Comparison of ENCODE assay signal across 8 cellular contexts in the genomic region with DNA sequence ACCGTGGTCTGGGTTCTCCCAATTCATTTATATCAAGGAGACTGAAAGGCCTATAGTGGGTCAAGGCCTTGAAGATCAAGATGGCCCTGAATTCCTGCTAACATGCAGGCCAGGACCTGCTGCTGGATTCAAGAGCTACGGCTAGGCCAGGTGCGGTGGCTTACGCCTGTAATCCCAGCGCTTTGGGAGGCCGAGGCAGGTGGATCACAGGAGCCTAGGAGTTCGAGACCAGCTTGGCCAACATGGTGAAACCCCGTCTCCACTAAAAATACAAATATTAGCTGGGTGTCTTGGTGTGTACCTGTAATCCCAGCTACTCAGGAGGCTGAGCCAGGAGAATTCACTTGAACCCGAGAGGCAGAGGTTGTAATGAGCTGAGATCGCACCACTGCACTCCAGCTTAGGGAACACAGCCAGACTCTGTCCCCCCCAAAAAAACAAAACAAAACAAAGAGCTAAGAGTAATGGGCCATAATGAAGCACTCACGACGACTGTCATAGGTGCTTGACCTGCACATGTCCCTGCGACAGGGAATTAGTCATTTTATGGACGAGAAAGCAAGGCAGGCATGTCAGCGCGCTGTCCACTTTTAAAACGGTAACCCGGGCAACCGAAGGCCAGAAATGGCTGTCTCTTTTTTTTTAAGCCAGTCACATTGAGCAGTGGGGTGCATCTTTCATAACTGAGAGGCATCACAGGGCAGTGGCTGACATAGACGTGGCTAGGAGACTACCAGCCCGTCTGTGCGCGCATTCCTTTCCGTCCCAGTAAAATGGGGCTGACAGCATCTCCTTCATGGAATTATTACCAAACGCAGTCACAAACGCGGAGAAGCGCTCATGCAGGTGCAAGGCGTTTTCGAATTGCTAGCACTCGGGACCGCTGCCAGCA.
DNase-seq lines count a peak whose midpoint lies in the region; ATAC-seq and TF ChIP-seq lines count a peak whose summit lies in the region.

No MANE protein-coding gene starts in this region.

- H2AFZ ChIP-seq in OCI-LY1 (ENCODE audit: low read length): 0 out of 2 replicates have a peak overlapping the region, but pooled peaks have one; percentile 21

- H3K27ac ChIP-seq in OCI-LY1 (ENCODE audit: low read depth, low read length, poor library complexity, severe bottlenecking) (peak overlapping the region; percentile 89), neutrophil (peak overlapping the region; percentile 97)

- no peaks in the 10 kb centered on the region for H3F3A ChIP-seq in OCI-LY1 (ENCODE audit: insufficient read depth, low read length)

- 0 out of 2 replicates have a peak, but pooled peaks cover 3% of the 10 kb centered on the region for H3K79me2 ChIP-seq in OCI-LY1 (ENCODE audit: insufficient read depth, low read length)

- no peaks in the 10 kb centered on the region for H3K9me2 ChIP-seq in OCI-LY1 (ENCODE audit: low read depth, low read length)

- H3K27me3 ChIP-seq in OCI-LY1 (ENCODE audit: insufficient read depth, low read length) (no peaks in the 10 kb centered on the region), endocrine pancreas (ENCODE audit: control insufficient read depth, insufficient read depth, low read length) (no peaks in the 10 kb centered on the region), neutrophil (no peaks in the 10 kb centered on the region)

- peaks cover 60% of the 10 kb centered on the region for H3K36me3 ChIP-seq in OCI-LY1 (ENCODE audit: insufficient read depth, low read length)
- H3K36me3 ChIP-seq in endocrine pancreas (ENCODE audit: control insufficient read depth, insufficient read depth, low read length): no peaks in the 10 kb centered on the region
- H3K36me3 ChIP-seq in neutrophil: peaks cover 73% of the 10 kb centered on the region

- DNase-seq in NCI-H510A (lab: John Stamatoyannopoulos, UW): peak; percentile 62
- DNase-seq in NCI-H510A treated with DMSO at 0.1 percent for 48 hours (lab: John Stamatoyannopoulos, UW): no peak

- TF ChIP-seq CTCF in OCI-LY1 (IDR thresholded peaks at IDR 0.05; ENCODE audit: low read length): no peak
- TF ChIP-seq CTCF in neutrophil (IDR thresholded peaks at IDR 0.05): no peak

- H3K4me1 ChIP-seq in OCI-LY1 (ENCODE audit: insufficient read depth, low read length, severe bottlenecking) (peaks cover 33% of the 10 kb centered on the region), endocrine pancreas (ENCODE audit: control insufficient read depth, insufficient read depth, low read length) (no peaks in the 10 kb centered on the region), neutrophil (ENCODE audit: control insufficient read depth in 1 of 2, insufficient read depth in 1 of 2, low read depth in 1 of 2, low read length in 1 of 2) (peaks cover 34 to 41% of the 10 kb centered on the region in 2 experiments)

- H3K4me2 ChIP-seq in OCI-LY1 (ENCODE audit: low read length): peak overlapping the region; percentile 98

- H3K9ac ChIP-seq in OCI-LY1 (ENCODE audit: low read length) (peak overlapping the region; percentile 83), endocrine pancreas (ENCODE audit: control insufficient read depth, insufficient read depth, low read length) (peak overlapping the region; percentile 95)

- H4K20me1 ChIP-seq in OCI-LY1 (ENCODE audit: insufficient read depth, low read length): no peaks in the 10 kb centered on the region

- ATAC-seq in HG02884 (IDR thresholded peaks at IDR 0.05; ENCODE audit: unreplicated experiment) (no peak), HG03521 (IDR thresholded peaks at IDR 0.05; ENCODE audit: unreplicated experiment) (no peak), HG03432 (IDR thresholded peaks at IDR 0.05; ENCODE audit: unreplicated experiment) (no peak)

- H3K9me3 ChIP-seq in OCI-LY1 (ENCODE audit: low read length) (no peaks in the 10 kb centered on the region), endocrine pancreas (ENCODE audit: control insufficient read depth, low read length) (no peaks in the 10 kb centered on the region), neutrophil (no peaks in the 10 kb centered on the region)

- H3K4me3 ChIP-seq in OCI-LY1 (ENCODE audit: low read depth, low read length, poor library complexity, severe bottlenecking) (peak overlapping the region; percentile 65), endocrine pancreas (ENCODE audit: control insufficient read depth, insufficient read depth, low read length) (peak overlapping the region; percentile 64), neutrophil (ENCODE audit: low read depth in 1 of 2, low read length in 1 of 2) (peak overlapping the region; percentile 70 to 97)
